14 cellular contexts compared by ENCODE assay signal in genomic region chr4:39823193-39823592, GRCh38.
DNase-seq lines count a peak whose midpoint lies in the region; ATAC-seq and TF ChIP-seq lines count a peak whose summit lies in the region.
"Had no signal": no experiment of that assay in that cellular context is flagged by ENCODE, and none has a peak within 500 bp of the region (broad histone marks: within the 10 kb centered on the region; RNA-seq: fewer than 3 reads in every experiment).

No MANE protein-coding gene starts in this region.

- ATAC-seq in HG03354 (IDR thresholded peaks at IDR 0.05; ENCODE audit: poor library complexity, severe bottlenecking, unreplicated experiment) = no peak

- peak; percentile 46 for DNase-seq in BJ (ENCODE audit: low read depth)
- peak; percentile 65 for DNase-seq in SW480 (ENCODE audit: low spot score)
- DNase-seq in fibroblast of pulmonary artery (ENCODE audit: low read depth) = peak; percentile 61
- no peak for DNase-seq in HCEC 1CT
- no peak for DNase-seq in NCI-H1105 treated with DMSO at 0.1 percent for 48 hours (lab: John Stamatoyannopoulos, UW)
- no peak for DNase-seq in NCI-H226
- DNase-seq: effector CD4-positive, alpha-beta T cell; head of caudate nucleus; naive B cell; NCI-H345; stimulated activated CD4-positive, alpha-beta T cell treated with anti-CD3 and anti-CD28 coated beads, Interleukin-4, amount 100 ng/mL, for 4 hours had no signal

- H3K27ac ChIP-seq in 22Rv1 = peak overlapping the region; percentile 29; the same call in 1 of the 2 replicates

- CTCF ChIA-PET in BJ (lab: Yijun Ruan, JAX) = no interaction called here

- H3K4me3 ChIP-seq in BJ (ENCODE audit: low read depth, low read length) (no peak overlapping the region), fibroblast of pulmonary artery (replicated peaks; ENCODE audit: low read depth, low read length) (no peak overlapping the region)
- H3K4me3 ChIP-seq: HAP-1 had no signal

- H3K27me3 ChIP-seq in BJ (ENCODE audit: control insufficient read depth, insufficient read depth, low read length) = no peaks in the 10 kb centered on the region

- no peak for TF ChIP-seq CTCF in 22Rv1 (IDR thresholded peaks at IDR 0.05)
- TF ChIP-seq CTCF in BJ (IDR thresholded peaks at IDR 0.05; ENCODE audit: insufficient read depth, low read depth, low read length) = no peak
- no peak for TF ChIP-seq CTCF in fibroblast of pulmonary artery (IDR thresholded peaks at IDR 0.05; ENCODE audit: low read length, missing control alignments)

- POLR2A ChIA-PET in BJ (lab: Charles Lee) = no interaction called here

- peaks cover 1% of the 10 kb centered on the region; the same call in 1 of the 2 replicates for H3K36me3 ChIP-seq in BJ (ENCODE audit: control insufficient read depth, insufficient read depth, low read length)

Comparison
In these comparisons a context has a peak if more than half of its experiments do, and no peak if none do; other contexts are left out.
1. DNase-seq: peak in BJ (single experiment), SW480 (single experiment) and fibroblast of pulmonary artery (single experiment); none in HCEC 1CT (single experiment), NCI-H1105 treated with DMSO at 0.1 percent for 48 hours (single experiment) and NCI-H226 (single experiment).